In genomic region chr15:80970018-80970657, GRCh38 we compare ENCODE assay signal across 8 cellular contexts. TPM values are rescaled to one million over a fixed set of nuclear protein-coding genes. Genes with fewer than 3 reads are reported as not detected.
DNase-seq lines count a peak whose midpoint lies in the region; ATAC-seq and TF ChIP-seq lines count a peak whose summit lies in the region.

No MANE protein-coding gene starts in this region.

- intact Hi-C loops in lower lobe of right lung (cut with DNase I): loop anchor here (10.0 kb wide), 1 partner anchor 515 kb away; no protein-coding TSS in a partner anchor

- H3K36me3 ChIP-seq in HAP-1 (replicated peaks) (peaks cover 14% of the 10 kb centered on the region), lower lobe of right lung (peaks cover 34% of the 10 kb centered on the region)

- H3K27ac ChIP-seq in coronary artery: no peak overlapping the region
- no peak overlapping the region for H3K27ac ChIP-seq in lower lobe of right lung

- in situ Hi-C loops in HAP-1 (cut with MboI; ENCODE audit: low sequenced_read_pairs): loop anchor here (5.0 to 10.0 kb wide), 2 partner anchors 405 to 518 kb away; no protein-coding TSS in a partner anchor

- TF ChIP-seq CTCF in coronary artery (IDR thresholded peaks at IDR 0.05) (peak; percentile 74), lower lobe of right lung (IDR thresholded peaks at IDR 0.05) (peak; percentile 82)

- no peak overlapping the region for H3K4me3 ChIP-seq in HAP-1
- no peak overlapping the region for H3K4me3 ChIP-seq in coronary artery
- no peak overlapping the region for H3K4me3 ChIP-seq in lower lobe of right lung

- ATAC-seq in lower lobe of right lung: peak; percentile 71 to 72
- ATAC-seq in HG02588 (IDR thresholded peaks at IDR 0.05; ENCODE audit: unreplicated experiment): no peak

- DNase-seq in C1 segment of cervical spinal cord (lab: John Stamatoyannopoulos, UW): peak in 8 of 14 donors; percentile 12 to 57 (median 20)
- DNase-seq in HAP-1 (ENCODE audit: low spot score in 2 of 2): peak; percentile 84 to 88
- peak; percentile 48 to 77 for DNase-seq in NCI-H446 (lab: John Stamatoyannopoulos, UW)
- DNase-seq in activated CD4-positive, alpha-beta T cell treated with anti-CD3 and anti-CD28 coated beads for 48 hours: peak; percentile 75
- peak; percentile 45 for DNase-seq in coronary artery (ENCODE audit: low spot score)
- no peak for DNase-seq in lower lobe of right lung
- peak; percentile 24 to 41 for DNase-seq in stimulated activated CD8-positive, alpha-beta memory T cell treated with anti-CD3 and anti-CD28 coated beads, Interleukin-2, amount 100 ng/mL, for 1 hour (ENCODE audit: low read depth in 2 of 2)

- H3K9me3 ChIP-seq in HAP-1: peaks cover 2% of the 10 kb centered on the region
- no peaks in the 10 kb centered on the region for H3K9me3 ChIP-seq in lower lobe of right lung

- H3K4me1 ChIP-seq in HAP-1 (peaks cover 4% of the 10 kb centered on the region; the same call in 1 of the 2 replicates), lower lobe of right lung (no peaks in the 10 kb centered on the region)

- no peaks in the 10 kb centered on the region for H3K27me3 ChIP-seq in HAP-1 (ENCODE audit: low read depth)
- H3K27me3 ChIP-seq in lower lobe of right lung (ENCODE audit: low read depth): no peaks in the 10 kb centered on the region

RNA-seq across cellular contexts. Expression of gene MESD, which starts 19.5 kb away (rescaled TPM):
- total RNA-seq in lower lobe of right lung: 24.2 TPM

RNA-seq across cellular contexts. Expression of gene TLNRD1, which starts 30.6 kb away (rescaled TPM):
- total RNA-seq in lower lobe of right lung: 24.7 TPM
